19 cellular contexts compared by ENCODE assay signal in the genomic region with DNA sequence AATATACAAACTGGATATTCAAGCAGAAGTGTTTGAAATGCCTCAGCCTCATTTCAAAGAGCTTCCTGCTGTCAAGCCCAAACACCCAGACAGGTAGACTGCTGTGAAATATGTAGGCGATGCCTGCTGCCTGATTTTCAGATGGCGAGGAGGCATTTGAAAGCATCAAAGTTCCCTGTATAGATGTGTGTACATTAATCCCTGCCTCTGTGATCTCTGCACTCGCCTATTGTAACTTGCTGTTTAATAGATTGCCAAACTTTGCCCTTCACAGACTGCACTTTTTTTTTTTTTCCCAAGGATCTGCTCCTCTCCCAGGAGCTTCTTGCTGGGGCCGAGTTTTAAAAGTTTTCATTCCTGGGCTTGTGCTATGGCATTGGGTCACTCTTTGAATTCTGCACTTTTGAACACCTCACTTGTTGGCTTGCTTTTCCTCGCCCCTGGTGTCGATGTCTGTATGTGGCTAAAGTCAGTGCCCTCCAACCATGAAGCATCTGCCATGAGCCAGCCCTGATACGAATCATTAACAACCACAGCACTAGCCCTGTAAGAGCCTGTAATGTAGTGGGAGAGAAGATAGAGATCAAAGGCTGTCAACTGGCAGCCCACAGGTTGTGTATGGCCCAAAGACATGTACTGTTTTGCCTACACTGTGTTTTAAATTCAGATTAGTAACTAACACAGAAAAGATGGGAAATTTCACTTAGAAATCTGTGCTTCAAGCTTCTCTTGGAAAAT.
DNase-seq lines count a peak whose midpoint lies in the region; ATAC-seq, FAIRE-seq and TF ChIP-seq lines count a peak whose summit lies in the region.
"Had no signal": no experiment of that assay in that cellular context is flagged by ENCODE, and none has a peak within 500 bp of the region (broad histone marks: within the 10 kb centered on the region; RNA-seq: fewer than 3 reads in every experiment).

No MANE protein-coding gene starts in this region.

- TF ChIP-seq CTCF in HepG2 (CRISPR knock-in tag; IDR thresholded peaks at IDR 0.05) (no peak), right lobe of liver (IDR thresholded peaks at IDR 0.05) (no peak)

- POLR2A ChIA-PET in HepG2 (lab: Yijun Ruan, JAX): no interaction called here

- H3K4me3 ChIP-seq in HepG2 (replicated peaks in 1 of 3; ENCODE audit: insufficient read depth in 1 of 3, low read depth in 2 of 3, low read length in 3 of 3) (peak overlapping the region in 1 of 3 experiments; percentile 5; a peak in 1 of 6 replicates), right lobe of liver (no peak overlapping the region)

- no TSS peak for BruUV-seq in HepG2 (replicated peaks; lab: Mats Ljungman, UMichigan)

- peak overlapping the region; percentile 71 for H3K4me2 ChIP-seq in HepG2 (ENCODE audit: low read depth, low read length)

- H2AFZ ChIP-seq in HepG2 (ENCODE audit: low read length): peak overlapping the region; percentile 19

- peaks cover 0 to 13% of the 10 kb centered on the region in 2 experiments; a peak in 2 of 5 replicates for H3K27me3 ChIP-seq in HepG2 (ENCODE audit: control insufficient read depth in 1 of 2, insufficient read depth in 2 of 2, low read length in 2 of 2)
- H3K27me3 ChIP-seq in right lobe of liver: no peaks in the 10 kb centered on the region

- ATAC-seq in HepG2 (peak; percentile 78), right lobe of liver (no peak), GM18907 (IDR thresholded peaks at IDR 0.05; ENCODE audit: unreplicated experiment) (no peak), HG03521 (IDR thresholded peaks at IDR 0.05; ENCODE audit: unreplicated experiment) (no peak)
- ATAC-seq: PC-3 had no signal

- CTCF ChIA-PET in HepG2 (lab: Yijun Ruan, JAX; ENCODE audit: low intra/inter-chr PET ratio, low total read pairs): no interaction called here

- intact Hi-C loops in HepG2 (cut with micrococcal nuclease; ENCODE audit: unreplicated experiment) (no loop called here), right lobe of liver (cut with DNase I) (no loop called here)

- DNase-seq in HepG2 (ENCODE audit: low spot score): peak; percentile 18
- DNase-seq in right lobe of liver: no peak
- peak; percentile 56 for DNase-seq in SK-N-DZ (ENCODE audit: low spot score)
- DNase-seq in left kidney (ENCODE audit: low read depth, low spot score): peak; percentile 68
- DNase-seq in renal cortical epithelial cell (ENCODE audit: low read depth): peak; percentile 54
- no peak for DNase-seq in NCI-H2196 treated with DMSO at 0.1 percent for 48 hours (lab: John Stamatoyannopoulos, UW; ENCODE audit: unreplicated experiment)
- DNase-seq: DMS79 treated with DMSO at 0.1 percent for 48 hours, HFFc6, KG1, NCI-H1436 treated with DMSO at 0.1 percent for 48 hours, NCI-H2081 treated with DMSO at 0.1 percent for 48 hours, NCI-H510A treated with DMSO at 0.1 percent for 48 hours, NCI-H774, PC-3, RPMI8226, SHP77 treated with DMSO at 0.1 percent for 48 hours had no signal

- H3K4me1 ChIP-seq in HepG2 (ENCODE audit: insufficient read depth, low read length) (peaks cover 38% of the 10 kb centered on the region), right lobe of liver (peaks cover 0 to 5% (median 0%) of the 10 kb centered on the region in 4 donors)

- H3K27ac ChIP-seq in HepG2 (ENCODE audit: extremely low read length, insufficient read depth, low read length) (no peak overlapping the region), right lobe of liver (no peak overlapping the region)
- H3K27ac ChIP-seq: C4-2B had no signal

- TF ChIP-seq EP300 in HepG2 (IDR thresholded peaks at IDR 0.05; ENCODE audit: low read depth in 2 of 2, low read length in 2 of 2) (no peak), HepG2 (CRISPR knock-in tag; IDR thresholded peaks at IDR 0.05; ENCODE audit: borderline replicate concordance) (no peak)

- H3K9ac ChIP-seq in HepG2 (ENCODE audit: insufficient read depth, low read depth, low read length): no peak overlapping the region

- H3K9me3 ChIP-seq in HepG2 (ENCODE audit: low read length) (no peaks in the 10 kb centered on the region), right lobe of liver (no peaks in the 10 kb centered on the region)

- in situ Hi-C loops in HepG2 (cut with HindIII; ENCODE audit: extremely low pct_ligation_motif_present, low pct_unique_long_range_greater_than_20kb): no loop called here

- TF ChIP-seq RAD21 in HepG2 (CRISPR knock-in tag; IDR thresholded peaks at IDR 0.05): no peak

- no peaks in the 10 kb centered on the region for H4K20me1 ChIP-seq in HepG2 (ENCODE audit: insufficient read depth, low read length)

- H3K36me3 ChIP-seq in HepG2 (replicated peaks in 1 of 2; ENCODE audit: control insufficient read depth in 1 of 2, insufficient read depth in 2 of 2, low read length in 2 of 2) (no peaks in the 10 kb centered on the region), right lobe of liver (no peaks in the 10 kb centered on the region)

- FAIRE-seq in HepG2 (lab: Jason Lieb, UNC): no peak

- no peaks in the 10 kb centered on the region for H3K79me2 ChIP-seq in HepG2 (ENCODE audit: insufficient read depth, low read length)

- WGBS in HepG2 (ENCODE audit: low lambda C conversion rate): under 1% methylated on average over 7 of the region's 7 CpGs
- WGBS in right lobe of liver (ENCODE audit: insufficient coverage, low coverage, low lambda C conversion rate, missing lambda C conversion rate): 87% methylated on average over 6 of the region's 7 CpGs

- TF ChIP-seq POLR2A in HepG2 (IDR thresholded peaks at IDR 0.05; ENCODE audit: insufficient read depth in 1 of 2, low read depth in 2 of 2, low read length in 2 of 2) (no peak), right lobe of liver (IDR thresholded peaks at IDR 0.05) (no peak)

TF ChIP-seq in HepG2, 621 proteins besides CTCF, POLR2A, EP300 and RAD21 (continues in another document):
- 0 out of 2 replicates have a peak, but pooled peaks have one; percentile 42 for TF ChIP-seq HNF4G (IDR thresholded peaks at IDR 0.05; ENCODE audit: borderline replicate concordance, low read depth, low read length)
- no peak for TF ChIP-seq HNF4G (CRISPR knock-in tag; IDR thresholded peaks at IDR 0.05; ENCODE audit: borderline replicate concordance, low read depth)
- TF ChIP-seq, protein P1, sequence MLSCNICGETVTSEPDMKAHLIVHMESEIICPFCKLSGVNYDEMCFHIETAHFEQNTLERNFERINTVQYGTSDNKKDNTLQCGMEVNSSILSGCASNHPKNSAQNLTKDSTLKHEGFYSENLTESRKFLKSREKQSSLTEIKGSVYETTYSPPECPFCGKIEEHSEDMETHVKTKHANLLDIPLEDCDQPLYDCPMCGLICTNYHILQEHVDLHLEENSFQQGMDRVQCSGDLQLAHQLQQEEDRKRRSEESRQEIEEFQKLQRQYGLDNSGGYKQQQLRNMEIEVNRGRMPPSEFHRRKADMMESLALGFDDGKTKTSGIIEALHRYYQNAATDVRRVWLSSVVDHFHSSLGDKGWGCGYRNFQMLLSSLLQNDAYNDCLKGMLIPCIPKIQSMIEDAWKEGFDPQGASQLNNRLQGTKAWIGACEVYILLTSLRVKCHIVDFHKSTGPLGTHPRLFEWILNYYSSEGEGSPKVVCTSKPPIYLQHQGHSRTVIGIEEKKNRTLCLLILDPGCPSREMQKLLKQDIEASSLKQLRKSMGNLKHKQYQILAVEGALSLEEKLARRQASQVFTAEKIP (CRISPR knock-in tag; IDR thresholded peaks at IDR 0.05; ENCODE audit: borderline replicate concordance): no peak
- peak; percentile 49; the same call in 1 of the 2 replicates for TF ChIP-seq NCOR1 (IDR thresholded peaks at IDR 0.05; ENCODE audit: borderline replicate concordance, low read length)
- 0 out of 2 replicates have a peak, but pooled peaks have one; percentile 22 for TF ChIP-seq POGZ (CRISPR knock-in tag; IDR thresholded peaks at IDR 0.05)
- TF ChIP-seq PAXIP1 (CRISPR knock-in tag; conservative IDR thresholded peaks at IDR 0.05): peak; percentile 49
- TF ChIP-seq GTF3A (CRISPR knock-in tag; conservative IDR thresholded peaks at IDR 0.05): no peak
- TF ChIP-seq TRIM24 (CRISPR knock-in tag; IDR thresholded peaks at IDR 0.05): no peak
- peak; percentile 47 for TF ChIP-seq HNF4A (CRISPR knock-in tag; IDR thresholded peaks at IDR 0.05)
- 0 out of 2 replicates have a peak, but pooled peaks have one; percentile 24 for TF ChIP-seq SAP130 (CRISPR knock-in tag; IDR thresholded peaks at IDR 0.05; ENCODE audit: low read depth)

Comparison
In these comparisons a context has a peak if more than half of its experiments do, and no peak if none do; other contexts are left out.
1. DNase-seq: peak in HepG2 (single experiment), SK-N-DZ (single experiment), left kidney (single experiment) and renal cortical epithelial cell (single experiment); none in right lobe of liver (0 of 3) and NCI-H2196 treated with DMSO at 0.1 percent for 48 hours (single experiment).